ENCODE assay signal across 10 cellular contexts in genomic region chr16:68146583-68146982, GRCh38.
DNase-seq lines count a peak whose midpoint lies in the region; ATAC-seq and TF ChIP-seq lines count a peak whose summit lies in the region.
"Had no signal": no experiment of that assay in that cellular context is flagged by ENCODE, and none has a peak within 500 bp of the region (broad histone marks: within the 10 kb centered on the region; RNA-seq: fewer than 3 reads in every experiment).

No MANE protein-coding gene starts in this region.

- H3K4me1 ChIP-seq in GM23248 (ENCODE audit: insufficient read depth) = peaks cover 13% of the 10 kb centered on the region
- H3K4me1 ChIP-seq in SK-N-SH (ENCODE audit: control insufficient read depth in 1 of 2, insufficient read depth in 2 of 2, low read depth in 1 of 2, low read length in 1 of 2) = peaks cover under 1 to 6% of the 10 kb centered on the region in 2 experiments; a peak in 3 of 4 replicates
- peaks cover 0 to 40% (median 15%) of the 10 kb centered on the region in 12 donors for H3K4me1 ChIP-seq in heart left ventricle
- peaks cover 13% of the 10 kb centered on the region for H3K4me1 ChIP-seq in rectal smooth muscle tissue (ENCODE audit: control insufficient read depth, insufficient read depth, low read length)
- H3K4me1 ChIP-seq: breast epithelium had no signal

- H3K9me3 Mint-ChIP-seq in chondrocyte (ENCODE audit: low read depth) (no peaks in the 10 kb centered on the region), nephron progenitor cell (no peaks in the 10 kb centered on the region)

- H3K9me2 ChIP-seq in GM23248 (ENCODE audit: insufficient read depth) (no peaks in the 10 kb centered on the region), SK-N-SH (no peaks in the 10 kb centered on the region)

- TF ChIP-seq EP300 in SK-N-SH (IDR thresholded peaks at IDR 0.05; ENCODE audit: borderline replicate concordance in 1 of 2, low read depth in 1 of 2, low read length in 1 of 2) = peak in 1 of 2 experiments; percentile 33; a peak in 1 of 4 replicates

- H3K4me3 ChIP-seq in GM23248 (no peak overlapping the region), SK-N-SH (ENCODE audit: low read depth in 2 of 2, low read length in 1 of 2) (no peak overlapping the region), heart left ventricle (no peak overlapping the region), rectal smooth muscle tissue (ENCODE audit: low read length) (peak overlapping the region; percentile 21)
- H3K4me3 ChIP-seq: breast epithelium had no signal

- H3K9ac ChIP-seq in GM23248 (no peak overlapping the region), SK-N-SH (no peak overlapping the region), rectal smooth muscle tissue (ENCODE audit: low read length) (no peak overlapping the region)

- H3K4me1 Mint-ChIP-seq in chondrocyte (ENCODE audit: low read depth) = peaks cover 18% of the 10 kb centered on the region
- peaks cover 7% of the 10 kb centered on the region for H3K4me1 Mint-ChIP-seq in nephron progenitor cell

- H3K4me2 ChIP-seq in GM23248 (ENCODE audit: unreplicated experiment) = no peak overlapping the region
- no peak overlapping the region for H3K4me2 ChIP-seq in SK-N-SH

- intact Hi-C loops in heart left ventricle (cut with DNase I) = no loop called here

- peaks cover 13% of the 10 kb centered on the region for H3F3A ChIP-seq in GM23248 (ENCODE audit: insufficient read depth)
- peaks cover 6% of the 10 kb centered on the region for H3F3A ChIP-seq in SK-N-SH (replicated peaks; ENCODE audit: insufficient read depth)

- H3K27me3 Mint-ChIP-seq in chondrocyte (ENCODE audit: low read depth) = no peaks in the 10 kb centered on the region
- H3K27me3 Mint-ChIP-seq in nephron progenitor cell (ENCODE audit: low read depth, poor library complexity) = no peaks in the 10 kb centered on the region

- TF ChIP-seq POLR2A in heart left ventricle (IDR thresholded peaks at IDR 0.05) = no peak

- WGBS in GM23248 (ENCODE audit: low coverage in 1 of 2, low lambda C conversion rate in 2 of 2, missing lambda C conversion rate in 2 of 2), 2 experiments = 33 to 34% methylated on average over 2 of the region's 2 CpGs
- WGBS in SK-N-SH (ENCODE audit: low lambda C conversion rate) = 18% methylated on average over 2 of the region's 2 CpGs
- 13 to 18% (median 15%) methylated on average over 2 of the region's 2 CpGs for WGBS in heart left ventricle, 4 donors

- H3K27me3 ChIP-seq in GM23248 (replicated peaks; ENCODE audit: insufficient read depth) (no peaks in the 10 kb centered on the region), SK-N-SH (ENCODE audit: insufficient read depth) (no peaks in the 10 kb centered on the region), heart left ventricle (no peaks in the 10 kb centered on the region), rectal smooth muscle tissue (ENCODE audit: control insufficient read depth, insufficient read depth, low read length) (no peaks in the 10 kb centered on the region)
- H3K27me3 ChIP-seq: breast epithelium had no signal

- peaks cover 40% of the 10 kb centered on the region for H3K79me2 ChIP-seq in GM23248 (ENCODE audit: insufficient read depth)
- H3K79me2 ChIP-seq in SK-N-SH (ENCODE audit: insufficient read depth) = peaks cover 27% of the 10 kb centered on the region

- POLR2A ChIA-PET in SK-N-SH (lab: Yijun Ruan, JAX) = no interaction called here

- H3K36me3 ChIP-seq in GM23248 (ENCODE audit: low read depth) (no peaks in the 10 kb centered on the region), SK-N-SH (replicated peaks in 1 of 2; ENCODE audit: control insufficient read depth in 1 of 2, insufficient read depth in 2 of 2, low read length in 1 of 2) (no peaks in the 10 kb centered on the region), heart left ventricle (peaks cover 0 to 11% (median 0%) of the 10 kb centered on the region in 9 donors), rectal smooth muscle tissue (ENCODE audit: control insufficient read depth, insufficient read depth, low read length) (peaks cover 2% of the 10 kb centered on the region)
- H3K36me3 ChIP-seq: breast epithelium had no signal

- DNase-seq in GM23248 (peak; percentile 42), SK-N-SH (peak; percentile 50), heart left ventricle (no peak), chondrocyte (ENCODE audit: low spot score) (no peak), nephron progenitor cell (no peak), NCI-H1694 (lab: John Stamatoyannopoulos, UW) (no peak)
- DNase-seq: posterior cingulate gyrus had no signal

- TF ChIP-seq RAD21 in SK-N-SH (IDR thresholded peaks at IDR 0.05; ENCODE audit: low read length) = no peak

- in situ Hi-C loops in GM23248 (cut with MboI) = no loop called here

- H2AFZ ChIP-seq in GM23248 = no peak overlapping the region
- no peak overlapping the region for H2AFZ ChIP-seq in SK-N-SH (ENCODE audit: low read depth)

- ATAC-seq in heart left ventricle = peak; percentile 86 to 92 (median 89)
- ATAC-seq in GM18519 (IDR thresholded peaks at IDR 0.05; ENCODE audit: low FRiP score, unreplicated experiment) = no peak

- H3K27ac Mint-ChIP-seq in chondrocyte (ENCODE audit: unreplicated experiment) = no peak overlapping the region
- H3K27ac Mint-ChIP-seq in nephron progenitor cell = no peak overlapping the region

- no peaks in the 10 kb centered on the region for H4K20me1 ChIP-seq in GM23248 (ENCODE audit: insufficient read depth)
- no peaks in the 10 kb centered on the region for H4K20me1 ChIP-seq in SK-N-SH (ENCODE audit: insufficient read depth)

- TF ChIP-seq CTCF in SK-N-SH (IDR thresholded peaks at IDR 0.05) (no peak), heart left ventricle (IDR thresholded peaks at IDR 0.05) (no peak), chondrocyte (IDR thresholded peaks at IDR 0.05) (no peak), nephron progenitor cell (IDR thresholded peaks at IDR 0.05) (no peak)

- no peak overlapping the region for H3K27ac ChIP-seq in GM23248
- H3K27ac ChIP-seq in SK-N-SH (ENCODE audit: low read depth in 2 of 2, low read length in 1 of 2) = peak overlapping the region in 1 of 2 experiments; percentile 46; a peak in 1 of 4 replicates
- peak overlapping the region in 11 of 12 donors; percentile 2 to 57 (median 20) for H3K27ac ChIP-seq in heart left ventricle
- H3K27ac ChIP-seq in rectal smooth muscle tissue (ENCODE audit: low read depth, low read length) = peak overlapping the region; percentile 32
- H3K27ac ChIP-seq: breast epithelium had no signal

- no peaks in the 10 kb centered on the region for H3K9me3 ChIP-seq in GM23248 (ENCODE audit: low read depth)
- no peaks in the 10 kb centered on the region for H3K9me3 ChIP-seq in SK-N-SH
- no peaks in the 10 kb centered on the region for H3K9me3 ChIP-seq in heart left ventricle
- H3K9me3 ChIP-seq: breast epithelium had no signal

- CTCF ChIA-PET in SK-N-SH (lab: Yijun Ruan, JAX) = interaction anchor here (0.6 to 1.0 kb wide), 2 partner anchors 52 to 118 kb away, joined by 3 read pairs; partner anchors contain the start of gene SLC7A6

- H3K36me3 Mint-ChIP-seq in chondrocyte (ENCODE audit: low read depth) (peaks cover 6% of the 10 kb centered on the region), nephron progenitor cell (ENCODE audit: low read depth) (peaks cover 15% of the 10 kb centered on the region)

- H3K4me3 Mint-ChIP-seq in chondrocyte (ENCODE audit: unreplicated experiment) (no peak overlapping the region), nephron progenitor cell (no peak overlapping the region)

TF ChIP-seq in SK-N-SH, 30 proteins besides CTCF, POLR2A, EP300 and RAD21 (continues in another document):
- TF ChIP-seq, protein P1, sequence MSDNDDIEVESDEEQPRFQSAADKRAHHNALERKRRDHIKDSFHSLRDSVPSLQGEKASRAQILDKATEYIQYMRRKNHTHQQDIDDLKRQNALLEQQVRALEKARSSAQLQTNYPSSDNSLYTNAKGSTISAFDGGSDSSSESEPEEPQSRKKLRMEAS (IDR thresholded peaks at IDR 0.05; ENCODE audit: low read depth) = no peak
- TF ChIP-seq JUND (IDR thresholded peaks at IDR 0.05) (no peak), IRF3 (IDR thresholded peaks at IDR 0.05; ENCODE audit: low read depth, low read length) (no peak), ELF1 (IDR thresholded peaks at IDR 0.05) (no peak), CHD2 (IDR thresholded peaks at IDR 0.05; ENCODE audit: low read length, partially characterized antibody) (no peak), FOXM1 (IDR thresholded peaks at IDR 0.05; ENCODE audit: low read depth) (no peak), POLR2AphosphoS5 (IDR thresholded peaks at IDR 0.05; ENCODE audit: low read depth, low read length) (no peak), MXI1 (IDR thresholded peaks at IDR 0.05; ENCODE audit: low read depth, low read length) (no peak), EZH2phosphoT487 (IDR thresholded peaks at IDR 0.05; ENCODE audit: borderline replicate concordance, low read depth) (no peak), GATA2 (CRISPR knock-in tag; IDR thresholded peaks at IDR 0.05) (no peak), SIN3A (IDR thresholded peaks at IDR 0.05; ENCODE audit: borderline replicate concordance, low read depth, low read length) (no peak), TCF12 (IDR thresholded peaks at IDR 0.05) (no peak), YY1 (IDR thresholded peaks at IDR 0.05; ENCODE audit: low read depth) (no peak), FOXJ3 (CRISPR knock-in tag; IDR thresholded peaks at IDR 0.05) (no peak), RFX5 (IDR thresholded peaks at IDR 0.05; ENCODE audit: low read length) (no peak), TAF1 (IDR thresholded peaks at IDR 0.05; ENCODE audit: borderline replicate concordance, low read depth, low read length) (no peak), MEF2A (IDR thresholded peaks at IDR 0.05; ENCODE audit: borderline replicate concordance, low read depth) (no peak)
- TF ChIP-seq, protein P2, sequence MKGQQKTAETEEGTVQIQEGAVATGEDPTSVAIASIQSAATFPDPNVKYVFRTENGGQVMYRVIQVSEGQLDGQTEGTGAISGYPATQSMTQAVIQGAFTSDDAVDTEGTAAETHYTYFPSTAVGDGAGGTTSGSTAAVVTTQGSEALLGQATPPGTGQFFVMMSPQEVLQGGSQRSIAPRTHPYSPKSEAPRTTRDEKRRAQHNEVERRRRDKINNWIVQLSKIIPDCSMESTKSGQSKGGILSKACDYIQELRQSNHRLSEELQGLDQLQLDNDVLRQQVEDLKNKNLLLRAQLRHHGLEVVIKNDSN (IDR thresholded peaks at IDR 0.05; ENCODE audit: borderline replicate concordance, low read depth) = no peak

Comparison
In these comparisons a context has a peak if more than half of its experiments do, and no peak if none do; other contexts are left out.
1. DNase-seq: peak in GM23248 (single experiment) and SK-N-SH (single experiment); none in heart left ventricle (0 of 5), chondrocyte (single experiment), nephron progenitor cell (single experiment) and NCI-H1694 (single experiment).